27 cellular contexts compared by ENCODE assay signal in the genomic region with DNA sequence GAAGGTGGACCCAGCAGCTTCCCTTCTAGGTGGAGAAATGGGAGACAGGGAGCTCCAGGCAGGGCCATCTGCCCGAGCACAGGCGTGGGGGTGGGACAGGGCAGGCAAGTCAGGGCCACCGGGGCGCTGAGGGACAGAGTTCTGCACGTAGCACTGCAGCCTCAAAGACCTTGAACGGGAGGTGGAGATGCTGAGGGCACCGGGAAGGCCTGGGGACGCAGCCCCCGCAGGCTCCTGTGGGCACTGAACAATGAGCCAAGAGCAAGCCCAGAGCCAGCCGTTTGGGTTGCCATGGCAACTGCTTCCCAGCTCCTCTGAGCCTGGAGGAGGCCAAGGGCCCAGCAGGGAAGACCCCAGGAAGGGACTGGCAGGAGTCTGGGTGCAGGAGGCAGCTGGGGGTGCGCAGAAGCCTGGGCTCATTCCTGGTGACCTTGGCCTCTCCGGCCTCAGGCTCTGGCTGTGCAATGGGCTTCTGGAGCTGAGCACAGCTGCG. TPM values are rescaled to one million over a fixed set of nuclear protein-coding genes. Genes with fewer than 3 reads are reported as not detected.
DNase-seq lines count a peak whose midpoint lies in the region; TF ChIP-seq lines count a peak whose summit lies in the region.
"Had no signal": no experiment of that assay in that cellular context is flagged by ENCODE, and none has a peak within 500 bp of the region (broad histone marks: within the 10 kb centered on the region; RNA-seq: fewer than 3 reads in every experiment).

No MANE protein-coding gene starts in this region.

- no peak overlapping the region for H3K9ac ChIP-seq in neuronal stem cell (ENCODE audit: low read depth, low read length, poor library complexity)

- no peak overlapping the region for H2BK5ac ChIP-seq in neuronal stem cell (ENCODE audit: low read length)

- no peak overlapping the region for H2BK120ac ChIP-seq in neuronal stem cell (ENCODE audit: low read depth, low read length)

- peak overlapping the region; percentile 73 for H2AK5ac ChIP-seq in neuronal stem cell (ENCODE audit: low read depth, low read length)

- H4K91ac ChIP-seq in neuronal stem cell (ENCODE audit: low read depth, low read length, poor library complexity), result no peak overlapping the region

- POLR2A ChIA-PET in HEK293 (lab: Yijun Ruan, JAX), result interaction anchor here (1.2 kb wide), 1 partner anchor 9 kb away, joined by 3 read pairs; no protein-coding TSS in a partner anchor

- H3K27me3 ChIP-seq in neuronal stem cell (ENCODE audit: control insufficient read depth in 3 of 3, insufficient read depth in 3 of 3, low read depth in 1 of 3, low read length in 3 of 3) (peaks cover 4 to 84% (median 30%) of the 10 kb centered on the region in 3 experiments), esophagus squamous epithelium (peaks cover 0 to 62% (median 0%) of the 10 kb centered on the region in 4 donors)

- intact Hi-C loops in esophagus squamous epithelium (cut with DNase I), result no loop called here

- H3K36me3 ChIP-seq in HEK293 (ENCODE audit: control insufficient read depth in 2 of 2, insufficient read depth in 1 of 2, low read length in 2 of 2) (no peaks in the 10 kb centered on the region), neuronal stem cell (replicated peaks in 1 of 2; ENCODE audit: control insufficient read depth in 2 of 2, insufficient read depth in 2 of 2, low read length in 2 of 2) (no peaks in the 10 kb centered on the region), esophagus squamous epithelium (no peaks in the 10 kb centered on the region)
- H3K36me3 ChIP-seq: adrenal gland, brain microvascular endothelial cell, esophagus muscularis mucosa, prostate gland, suprapubic skin had no signal

- H3K27ac ChIP-seq in HEK293 (ENCODE audit: extremely low read depth, low read depth, low read length) (no peak overlapping the region), neuronal stem cell (replicated peaks; ENCODE audit: low read length) (no peak overlapping the region), esophagus squamous epithelium (no peak overlapping the region)
- H3K27ac ChIP-seq: adrenal gland, brain microvascular endothelial cell, esophagus muscularis mucosa, HL-60, prostate gland, RWPE1, suprapubic skin, VCaP had no signal

- H3K9me3 ChIP-seq in HEK293 (ENCODE audit: control insufficient read depth, insufficient read depth, low read depth, low read length) (no peaks in the 10 kb centered on the region), neuronal stem cell (replicated peaks in 1 of 2; ENCODE audit: control insufficient read depth in 2 of 2, insufficient read depth in 1 of 2, low read depth in 1 of 2, low read length in 2 of 2) (peaks cover 0 to 2% of the 10 kb centered on the region in 2 donors), esophagus squamous epithelium (no peaks in the 10 kb centered on the region)
- H3K9me3 ChIP-seq: adrenal gland, esophagus muscularis mucosa, prostate gland, suprapubic skin had no signal

- H3K18ac ChIP-seq in neuronal stem cell (ENCODE audit: low read length), result peak overlapping the region; percentile 89

- H3K23ac ChIP-seq in neuronal stem cell (ENCODE audit: low read depth, low read length, poor library complexity), result no peak overlapping the region

- no peak overlapping the region for H3K14ac ChIP-seq in neuronal stem cell (ENCODE audit: low read length)

- H3K4me1 ChIP-seq in HEK293 (ENCODE audit: control insufficient read depth, insufficient read depth, low read length) (no peaks in the 10 kb centered on the region; the same call in 1 of the 2 replicates), neuronal stem cell (ENCODE audit: control insufficient read depth in 2 of 2, insufficient read depth in 1 of 2, low read depth in 1 of 2, low read length in 2 of 2) (peaks cover 0 to 10% of the 10 kb centered on the region in 2 donors), esophagus squamous epithelium (peaks cover 9 to 22% (median 18%) of the 10 kb centered on the region in 3 donors)
- H3K4me1 ChIP-seq: prostate gland had no signal

- no peak overlapping the region for H2BK12ac ChIP-seq in neuronal stem cell (ENCODE audit: low read length)

- no peak overlapping the region for H4K8ac ChIP-seq in neuronal stem cell (ENCODE audit: low read depth, low read length)

- CTCF ChIA-PET in HEK293 (lab: Yijun Ruan, JAX), result interaction anchor here (0.6 to 1.6 kb wide), 2 partner anchors 17 to 54 kb away, joined by 3 to 8 read pairs; no protein-coding TSS in a partner anchor

- H2AFZ ChIP-seq in neuronal stem cell (ENCODE audit: low read length), result no peak overlapping the region

- no peak overlapping the region for H3K4me3 ChIP-seq in HEK293 (ENCODE audit: low read depth, low read length)
- no peak overlapping the region for H3K4me3 ChIP-seq in neuronal stem cell (ENCODE audit: low read length in 2 of 2)
- H3K4me3 ChIP-seq in esophagus squamous epithelium, result no peak overlapping the region
- H3K4me3 ChIP-seq: adrenal gland, esophagus muscularis mucosa, prostate gland, suprapubic skin had no signal

- DNase-seq in NCI-H524 (lab: John Stamatoyannopoulos, UW), result peak; percentile 53 to 77
- no peak for DNase-seq in NCI-H524 treated with DMSO at 0.1 percent for 48 hours (lab: John Stamatoyannopoulos, UW)
- DNase-seq in epidermal melanocyte (ENCODE audit: insufficient read length, low spot score), result peak; percentile 12
- DNase-seq in neuronal stem cell (ENCODE audit: low spot score), result peak; percentile 49
- no peak for DNase-seq in esophagus squamous epithelium (lab: John Stamatoyannopoulos, UW)
- no peak for DNase-seq in dedifferentiated amniotic fluid mesenchymal stem cell (ENCODE audit: extremely low spot score)
- no peak for DNase-seq in 8988T
- DNase-seq: activated CD4-positive, alpha-beta T cell treated with anti-CD3 and anti-CD28 coated beads, Interleukin-2, amount 10 ng/mL, durations not matched to agents 24 days and 14 days; activated naive CD4-positive, alpha-beta T cell treated with Interleukin-2 at 50 U/mL for 16 hours; activated T-cell treated with anti-CD3 and anti-CD28 coated beads, Interleukin-2, amount 50 U/mL, for 48 hours; adrenal gland; brain microvascular endothelial cell; effector memory CD8-positive, alpha-beta T cell; hippocampal formation had no signal

- WGBS in neuronal stem cell (ENCODE audit: extremely low coverage in 2 of 2, insufficient read length in 2 of 2, insufficient replicate concordance in 1 of 2), 2 donors, result no CpG with 5 or more reads among the region's 13 CpGs
- 60 to 79% methylated on average over 1 to 8 of the region's 13 CpGs for WGBS in esophagus squamous epithelium, 2 donors

- TF ChIP-seq CTCF in HEK293 (tag by site-specific recombination; IDR thresholded peaks at IDR 0.05) (no peak), esophagus squamous epithelium (IDR thresholded peaks at IDR 0.05) (no peak)

- H3K4ac ChIP-seq in neuronal stem cell (ENCODE audit: low read length), result no peak overlapping the region

- no peak overlapping the region for H3K4me2 ChIP-seq in neuronal stem cell (ENCODE audit: insufficient read depth, low read length, poor library complexity, severe bottlenecking)

- peaks cover 3% of the 10 kb centered on the region for H3K79me1 ChIP-seq in neuronal stem cell (ENCODE audit: low read depth, low read length)

- no peak overlapping the region for H2BK15ac ChIP-seq in neuronal stem cell (ENCODE audit: low read length)

- TF ChIP-seq POLR2A in esophagus squamous epithelium (IDR thresholded peaks at IDR 0.05), result no peak

TF ChIP-seq in HEK293, 187 proteins besides CTCF, POLR2A, EP300 and RAD21 (continues in another document):
- TF ChIP-seq, protein P1, sequence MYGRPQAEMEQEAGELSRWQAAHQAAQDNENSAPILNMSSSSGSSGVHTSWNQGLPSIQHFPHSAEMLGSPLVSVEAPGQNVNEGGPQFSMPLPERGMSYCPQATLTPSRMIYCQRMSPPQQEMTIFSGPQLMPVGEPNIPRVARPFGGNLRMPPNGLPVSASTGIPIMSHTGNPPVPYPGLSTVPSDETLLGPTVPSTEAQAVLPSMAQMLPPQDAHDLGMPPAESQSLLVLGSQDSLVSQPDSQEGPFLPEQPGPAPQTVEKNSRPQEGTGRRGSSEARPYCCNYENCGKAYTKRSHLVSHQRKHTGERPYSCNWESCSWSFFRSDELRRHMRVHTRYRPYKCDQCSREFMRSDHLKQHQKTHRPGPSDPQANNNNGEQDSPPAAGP (tag by site-specific recombination; IDR thresholded peaks at IDR 0.05), result no peak
- no peak for TF ChIP-seq ZNF426 (tag by site-specific recombination; IDR thresholded peaks at IDR 0.05)
- no peak for TF ChIP-seq ZNF214 (tag by site-specific recombination; IDR thresholded peaks at IDR 0.05; ENCODE audit: borderline replicate concordance)

RNA-seq across cellular contexts. Expression of a gene that starts 3.4 kb away (rescaled TPM):
- not detected for polyA plus RNA-seq in neuronal stem cell (2013, experiment 1 of 2)
- polyA plus RNA-seq in neuronal stem cell (2013, experiment 2 of 2), result not detected
- 1 to 10 TPM in 1 of 4 donors, not detected in 3; 1.1 TPM for total RNA-seq in esophagus squamous epithelium
- total RNA-seq: activated CD4-positive, alpha-beta T cell treated with anti-CD3 and anti-CD28 coated beads, Interleukin-2, amount 10 ng/mL, durations not matched to agents 24 days and 14 days; adrenal gland; Daoy; esophagus muscularis mucosa; frontal cortex; lower leg skin; skeletal muscle tissue; suprapubic skin; urinary bladder had no signal
- polyA plus RNA-seq: adrenal gland, BJ, urinary bladder had no signal

RNA-seq across cellular contexts. Expression of a gene that starts 7.1 kb away (rescaled TPM):
- not detected for polyA plus RNA-seq in neuronal stem cell (2013, experiment 1 of 2)
- not detected for polyA plus RNA-seq in neuronal stem cell (2013, experiment 2 of 2)
- under 1 TPM in 1 of 4 donors, not detected in 3; 1.00 TPM for total RNA-seq in esophagus squamous epithelium
- total RNA-seq: activated CD4-positive, alpha-beta T cell treated with anti-CD3 and anti-CD28 coated beads, Interleukin-2, amount 10 ng/mL, durations not matched to agents 24 days and 14 days had no signal
- polyA plus RNA-seq: BJ had no signal

RNA-seq across cellular contexts. Expression of a gene that starts 30.0 kb away (rescaled TPM):
- polyA plus RNA-seq in neuronal stem cell (2013, experiment 1 of 2), result 44.7 TPM
- polyA plus RNA-seq in neuronal stem cell (2013, experiment 2 of 2), result 45.1 TPM
- 10 to 100 TPM; 43.7 to 98.2 (median 81.2) TPM for total RNA-seq in esophagus squamous epithelium

RNA-seq across cellular contexts. Expression of a gene that starts 35.9 kb away (rescaled TPM):
- polyA plus RNA-seq in neuronal stem cell (2013, experiment 1 of 2), result 26.4 TPM
- polyA plus RNA-seq in neuronal stem cell (2013, experiment 2 of 2), result 24.5 TPM
- total RNA-seq in esophagus squamous epithelium, result 100 to 1,000 TPM in 3 of 4 donors, 10 to 100 TPM in 1; 36.6 to 163 (median 130) TPM

Comparison
In these comparisons a context has a peak if more than half of its experiments do, and no peak if none do; other contexts are left out.
1. DNase-seq: peak in NCI-H524 (2 of 2), epidermal melanocyte (single experiment) and neuronal stem cell (single experiment); none in NCI-H524 treated with DMSO at 0.1 percent for 48 hours (single experiment), esophagus squamous epithelium (single experiment), dedifferentiated amniotic fluid mesenchymal stem cell (single experiment) and 8988T (single experiment).